In the genomic region with DNA sequence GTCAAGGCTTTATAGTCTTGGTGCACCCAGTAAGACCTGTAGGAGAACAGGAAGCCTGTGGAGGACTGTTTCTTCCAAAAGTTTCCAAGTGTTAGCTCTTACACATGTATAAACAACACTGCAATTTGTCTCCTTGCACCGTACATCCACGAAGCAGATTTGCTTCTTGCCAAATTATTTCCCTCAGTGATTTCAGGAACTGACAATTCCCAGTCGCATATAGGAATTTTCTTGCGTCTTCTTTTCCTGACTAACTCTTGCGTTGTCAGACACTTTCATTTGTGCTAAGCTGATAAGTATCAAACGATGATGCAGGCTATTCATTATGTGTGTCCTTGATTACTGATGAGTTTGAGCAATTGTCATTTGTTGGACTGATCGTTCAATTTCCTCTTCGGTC, we compare ENCODE assay signal across 1 cellular context.
TF ChIP-seq lines count a peak whose summit lies in the region.

No MANE protein-coding gene starts in this region.

TF ChIP-seq in IMR-90, 13 proteins besides CTCF, POLR2A, EP300 and RAD21 (continued from another document):
- TF ChIP-seq USF2 (IDR thresholded peaks at IDR 0.05; ENCODE audit: low read depth, low read length) (no peak), CEBPB (IDR thresholded peaks at IDR 0.05; ENCODE audit: low read depth, low read length) (no peak), RCOR1 (IDR thresholded peaks at IDR 0.05; ENCODE audit: insufficient replicate concordance, low read length) (no peak), FOS (IDR thresholded peaks at IDR 0.05; ENCODE audit: low read depth, low read length) (no peak), SMC3 (IDR thresholded peaks at IDR 0.05; ENCODE audit: low read depth, low read length) (no peak), RFX5 (IDR thresholded peaks at IDR 0.05; ENCODE audit: low read depth, low read length) (no peak), MXI1 (IDR thresholded peaks at IDR 0.05; ENCODE audit: borderline replicate concordance, low read depth, low read length) (no peak), BHLHE40 (IDR thresholded peaks at IDR 0.05; ENCODE audit: low read depth, low read length) (no peak), NFE2L2 (IDR thresholded peaks at IDR 0.05; ENCODE audit: low read depth, low read length) (no peak)
